In genomic region chr7:107353701-107354100, GRCh38 we compare ENCODE assay signal across 32 cellular contexts.
"Had no signal": no experiment of that assay in that cellular context is flagged by ENCODE, and none has a peak within 500 bp of the region (broad histone marks: within the 10 kb centered on the region; RNA-seq: fewer than 3 reads in every experiment).

No MANE protein-coding gene starts in this region.

- ATAC-seq: esophagus mucosa; foreskin keratinocyte; heart left ventricle; left lung; mucosa of descending colon; natural killer cell treated with Interleukin-12 subunit alpha and Interleukin-12 subunit beta and Interleukin-15 and Interleukin-18, amount 100 ng/mL, for 72 hours; right lobe of liver; stimulated activated effector memory CD8-positive, alpha-beta T cell treated with anti-CD3 and anti-CD28 coated beads, Interleukin-12 subunit alpha, Interleukin-12 subunit beta, amount 100 ng/mL, for 72 hours; stimulated activated naive CD8-positive, alpha-beta T cell treated with anti-CD3 and anti-CD28 coated beads, Interleukin-15, amount 100 ng/mL, for 72 hours had no signal

- H3K9me3 Mint-ChIP-seq: activated naive CD4-positive, alpha-beta T cell treated with anti-CD3 and anti-CD28 coated beads, Interleukin-2, amount 10 ng/mL, durations not matched to agents 7 days and 5 days; activated naive CD8-positive, alpha-beta T cell treated with anti-CD3 and anti-CD28 coated beads, Interleukin-2, amount 10 ng/mL, durations not matched to agents 7 days and 5 days; activated T-helper 1 cell treated with anti-CD3 and anti-CD28 coated beads, Interleukin-12 subunit alpha, Interleukin-12 subunit beta, Interleukin-2, Interleukin-4 antibody, amounts not matched to agents 30 ng/mL and 10 ng/mL and 1 ng/mL, durations not matched to agents 14 hours and 24 hours and 36 hours; dendritic cell treated with granulocyte-macrophage colony-stimulating factor and Interleukin-4, amounts not matched to agents 40 ng/mL and 50 ng/mL, for 4 days; natural killer cell treated with Interleukin-12 subunit alpha and Interleukin-12 subunit beta and Interleukin-15 and Interleukin-18, amount 100 ng/mL, for 72 hours; stimulated activated effector memory CD8-positive, alpha-beta T cell treated with anti-CD3 and anti-CD28 coated beads, Interleukin-12 subunit alpha, Interleukin-12 subunit beta, amount 100 ng/mL, for 72 hours; stimulated activated naive CD8-positive, alpha-beta T cell treated with anti-CD3 and anti-CD28 coated beads, Interleukin-15, amount 100 ng/mL, for 72 hours; T-helper 1 cell treated with Interleukin-12 subunit alpha and Interleukin-12 subunit beta and Interleukin-4 antibody, amounts not matched to agents 30 μg/mL and 1 μg/mL, for 36 hours; type B pancreatic cell had no signal

- FAIRE-seq: small intestine, TTC549 had no signal

- H3K27me3 ChIP-seq: breast epithelium, foreskin keratinocyte, heart left ventricle, left lung, ovary, right lobe of liver, uterus had no signal

- H3K27ac Mint-ChIP-seq: activated naive CD4-positive, alpha-beta T cell treated with anti-CD3 and anti-CD28 coated beads, Interleukin-2, amount 10 ng/mL, durations not matched to agents 7 days and 5 days; activated naive CD8-positive, alpha-beta T cell treated with anti-CD3 and anti-CD28 coated beads, Interleukin-2, amount 10 ng/mL, durations not matched to agents 7 days and 5 days; activated T-helper 1 cell treated with anti-CD3 and anti-CD28 coated beads, Interleukin-12 subunit alpha, Interleukin-12 subunit beta, Interleukin-2, Interleukin-4 antibody, amounts not matched to agents 30 ng/mL and 10 ng/mL and 1 ng/mL, durations not matched to agents 14 hours and 24 hours and 36 hours; dendritic cell treated with granulocyte-macrophage colony-stimulating factor and Interleukin-4, amounts not matched to agents 40 ng/mL and 50 ng/mL, for 4 days; endodermal cell; natural killer cell treated with Interleukin-12 subunit alpha and Interleukin-12 subunit beta and Interleukin-15 and Interleukin-18, amount 100 ng/mL, for 72 hours; progenitor cell of endocrine pancreas; stimulated activated effector memory CD8-positive, alpha-beta T cell treated with anti-CD3 and anti-CD28 coated beads, Interleukin-12 subunit alpha, Interleukin-12 subunit beta, amount 100 ng/mL, for 72 hours; stimulated activated naive CD8-positive, alpha-beta T cell treated with anti-CD3 and anti-CD28 coated beads, Interleukin-15, amount 100 ng/mL, for 72 hours; T-helper 1 cell treated with Interleukin-12 subunit alpha and Interleukin-12 subunit beta and Interleukin-4 antibody, amounts not matched to agents 30 μg/mL and 1 μg/mL, for 36 hours; type B pancreatic cell had no signal

- H3K9me3 ChIP-seq: breast epithelium, heart left ventricle, left lung, mucosa of descending colon, ovary, right lobe of liver, uterus had no signal

- H3K4me3 ChIP-seq: breast epithelium, heart left ventricle, left lung, mucosa of descending colon, ovary, right lobe of liver, uterus had no signal

- H3K36me3 ChIP-seq: breast epithelium, left lung, ovary, right lobe of liver, uterus had no signal

- DNase-seq: activated CD4-positive, alpha-beta T cell treated with anti-CD3 and anti-CD28 coated beads for 4 hours; activated CD4-positive, alpha-beta T cell treated with anti-CD3 and anti-CD28 coated beads, Interleukin-2, amount 50 U/mL, for 48 hours; activated CD8-positive, alpha-beta memory T cell treated with anti-CD3 and anti-CD28 coated beads for 24 hours; activated gamma-delta T cell; activated naive CD4-positive, alpha-beta T cell treated with anti-CD3 and anti-CD28 coated beads, Interleukin-2, amount 10 ng/mL, durations not matched to agents 7 days and 5 days; activated naive CD8-positive, alpha-beta T cell treated with anti-CD3 and anti-CD28 coated beads, Interleukin-2, amount 10 ng/mL, durations not matched to agents 7 days and 5 days; amygdala; central memory CD4-positive, alpha-beta T cell; endodermal cell; foreskin keratinocyte; heart left ventricle; left lung; mucosa of descending colon; ovary; right lobe of liver; small intestine; stimulated activated CD4-positive, alpha-beta T cell treated with anti-CD3 and anti-CD28 coated beads, Interleukin-4, amount 100 ng/mL, for 24 hours; stimulated activated naive CD8-positive, alpha-beta T cell treated with anti-CD3 and anti-CD28 coated beads, Interleukin-15, amount 100 ng/mL, for 72 hours; substantia nigra; T-helper 9 cell; uterus had no signal

- H3K4me1 Mint-ChIP-seq: activated naive CD4-positive, alpha-beta T cell treated with anti-CD3 and anti-CD28 coated beads, Interleukin-2, amount 10 ng/mL, durations not matched to agents 7 days and 5 days; activated naive CD8-positive, alpha-beta T cell treated with anti-CD3 and anti-CD28 coated beads, Interleukin-2, amount 10 ng/mL, durations not matched to agents 7 days and 5 days; endodermal cell; stimulated activated effector memory CD8-positive, alpha-beta T cell treated with anti-CD3 and anti-CD28 coated beads, Interleukin-12 subunit alpha, Interleukin-12 subunit beta, amount 100 ng/mL, for 72 hours; stimulated activated naive CD8-positive, alpha-beta T cell treated with anti-CD3 and anti-CD28 coated beads, Interleukin-15, amount 100 ng/mL, for 72 hours had no signal

- H3K27ac ChIP-seq: breast epithelium, foreskin keratinocyte, heart left ventricle, left lung, ovary, right lobe of liver, uterus, VCaP had no signal

- H3K27me3 Mint-ChIP-seq: activated naive CD4-positive, alpha-beta T cell treated with anti-CD3 and anti-CD28 coated beads, Interleukin-2, amount 10 ng/mL, durations not matched to agents 7 days and 5 days; activated naive CD8-positive, alpha-beta T cell treated with anti-CD3 and anti-CD28 coated beads, Interleukin-2, amount 10 ng/mL, durations not matched to agents 7 days and 5 days; dendritic cell treated with granulocyte-macrophage colony-stimulating factor and Interleukin-4, amounts not matched to agents 40 ng/mL and 50 ng/mL, for 4 days; natural killer cell treated with Interleukin-12 subunit alpha and Interleukin-12 subunit beta and Interleukin-15 and Interleukin-18, amount 100 ng/mL, for 72 hours; progenitor cell of endocrine pancreas; stimulated activated naive CD8-positive, alpha-beta T cell treated with anti-CD3 and anti-CD28 coated beads, Interleukin-15, amount 100 ng/mL, for 72 hours; type B pancreatic cell had no signal

- H3K36me3 Mint-ChIP-seq: natural killer cell treated with Interleukin-12 subunit alpha and Interleukin-12 subunit beta and Interleukin-15 and Interleukin-18, amount 100 ng/mL, for 72 hours; stimulated activated effector memory CD8-positive, alpha-beta T cell treated with anti-CD3 and anti-CD28 coated beads, Interleukin-12 subunit alpha, Interleukin-12 subunit beta, amount 100 ng/mL, for 72 hours had no signal

- H3K4me1 ChIP-seq: breast epithelium, heart left ventricle, left lung, right lobe of liver, uterus had no signal

- H3K4me3 Mint-ChIP-seq: activated naive CD4-positive, alpha-beta T cell treated with anti-CD3 and anti-CD28 coated beads, Interleukin-2, amount 10 ng/mL, durations not matched to agents 7 days and 5 days; activated naive CD8-positive, alpha-beta T cell treated with anti-CD3 and anti-CD28 coated beads, Interleukin-2, amount 10 ng/mL, durations not matched to agents 7 days and 5 days; activated T-helper 1 cell treated with anti-CD3 and anti-CD28 coated beads, Interleukin-12 subunit alpha, Interleukin-12 subunit beta, Interleukin-2, Interleukin-4 antibody, amounts not matched to agents 30 ng/mL and 10 ng/mL and 1 ng/mL, durations not matched to agents 14 hours and 24 hours and 36 hours; dendritic cell treated with granulocyte-macrophage colony-stimulating factor and Interleukin-4, amounts not matched to agents 40 ng/mL and 50 ng/mL, for 4 days; endodermal cell; natural killer cell treated with Interleukin-12 subunit alpha and Interleukin-12 subunit beta and Interleukin-15 and Interleukin-18, amount 100 ng/mL, for 72 hours; stimulated activated effector memory CD8-positive, alpha-beta T cell treated with anti-CD3 and anti-CD28 coated beads, Interleukin-12 subunit alpha, Interleukin-12 subunit beta, amount 100 ng/mL, for 72 hours; stimulated activated naive CD8-positive, alpha-beta T cell treated with anti-CD3 and anti-CD28 coated beads, Interleukin-15, amount 100 ng/mL, for 72 hours; T-helper 1 cell treated with Interleukin-12 subunit alpha and Interleukin-12 subunit beta and Interleukin-4 antibody, amounts not matched to agents 30 μg/mL and 1 μg/mL, for 36 hours; type B pancreatic cell had no signal
